In genomic region chr6:162829013-162829742, GRCh38 we compare ENCODE assay signal across 24 cellular contexts.
DNase-seq lines count a peak whose midpoint lies in the region; FAIRE-seq and TF ChIP-seq lines count a peak whose summit lies in the region.
"Had no signal": no experiment of that assay in that cellular context is flagged by ENCODE, and none has a peak within 500 bp of the region (broad histone marks: within the 10 kb centered on the region; RNA-seq: fewer than 3 reads in every experiment).

No MANE protein-coding gene starts in this region.

- DNase-seq in ELR (ENCODE audit: low read depth) (peak; percentile 79), HT1080 (ENCODE audit: low read depth) (peak; percentile 32), brain microvascular endothelial cell (peak; percentile 3), non-pigmented ciliary epithelial cell (ENCODE audit: low read depth) (peak; percentile 6), AG08395 (ENCODE audit: low spot score) (no peak), small intestine (no peak)
- DNase-seq in activated CD4-positive, CD25-positive, alpha-beta regulatory T cell (lab: John Stamatoyannopoulos, UW): no peak
- DNase-seq: Caco-2; CD4-positive, alpha-beta memory T cell; DMS 273 treated with DMSO at 0.1 percent for 48 hours; DMS79 treated with DMSO at 0.1 percent for 48 hours; GM23248; NCI-H1105 treated with DMSO at 0.1 percent for 48 hours; NCI-H1694; NCI-H2081; NCI-H2171; NCI-H345; NCI-H524 treated with DMSO at 0.1 percent for 48 hours; NCI-H82; SJCRH30 had no signal

- FAIRE-seq in small intestine (lab: Jason Lieb, UNC): no peak
- FAIRE-seq: GM12892, RCC 7860 had no signal

- H3K4me1 ChIP-seq in small intestine (ENCODE audit: control insufficient read depth in 2 of 2, insufficient read depth in 1 of 2, low read depth in 1 of 2, low read length in 1 of 2): no peaks in the 10 kb centered on the region
- H3K4me1 ChIP-seq: BLaER1, Caco-2, SJCRH30 had no signal

- H3K4me3 ChIP-seq in brain microvascular endothelial cell (ENCODE audit: low read depth, low read length) (no peak overlapping the region), small intestine (ENCODE audit: low read depth in 1 of 2, low read length in 2 of 2) (no peak overlapping the region)
- H3K4me3 ChIP-seq: BLaER1, GM23248, HAP-1, SJCRH30 had no signal

- in situ Hi-C loops in brain microvascular endothelial cell (cut with HindIII; ENCODE audit: low pct_ligation_motif_present, low sequenced_read_pairs): no loop called here

- WGBS in small intestine, 3 donors: 74 to 79% (median 76%) methylated on average over 8 of the region's 8 CpGs

- H3K27me3 ChIP-seq in brain microvascular endothelial cell (replicated peaks): no peaks in the 10 kb centered on the region
- no peaks in the 10 kb centered on the region for H3K27me3 ChIP-seq in small intestine (ENCODE audit: control insufficient read depth in 2 of 2, insufficient read depth in 2 of 2, low read length in 2 of 2)
- H3K27me3 ChIP-seq: BLaER1, SJCRH30 had no signal

- H3K36me3 ChIP-seq in brain microvascular endothelial cell (replicated peaks) (no peaks in the 10 kb centered on the region), small intestine (ENCODE audit: control insufficient read depth in 2 of 2, insufficient read depth in 2 of 2, low read length in 2 of 2) (no peaks in the 10 kb centered on the region)
- H3K36me3 ChIP-seq: BLaER1, HAP-1, SJCRH30 had no signal

- no peak for TF ChIP-seq CTCF in brain microvascular endothelial cell (IDR thresholded peaks at IDR 0.05; ENCODE audit: low read depth, low read length, missing control alignments)

- H3K9me3 ChIP-seq in small intestine (ENCODE audit: control insufficient read depth, low read depth): no peaks in the 10 kb centered on the region
- H3K9me3 ChIP-seq: Caco-2, SJCRH30 had no signal

- H3K27ac ChIP-seq in brain microvascular endothelial cell (no peak overlapping the region), small intestine (ENCODE audit: low read depth in 1 of 2, low read length in 1 of 2) (no peak overlapping the region)
- H3K27ac ChIP-seq: BLaER1, GM23248, SJCRH30 had no signal

Comparison
In these comparisons a context has a peak if more than half of its experiments do, and no peak if none do; other contexts are left out.
1. DNase-seq: peak in ELR (single experiment), HT1080 (single experiment), brain microvascular endothelial cell (single experiment) and non-pigmented ciliary epithelial cell (single experiment); none in AG08395 (single experiment), activated CD4-positive, CD25-positive, alpha-beta regulatory T cell (0 of 4) and small intestine (single experiment).